15 cellular contexts compared by ENCODE assay signal in the genomic region with DNA sequence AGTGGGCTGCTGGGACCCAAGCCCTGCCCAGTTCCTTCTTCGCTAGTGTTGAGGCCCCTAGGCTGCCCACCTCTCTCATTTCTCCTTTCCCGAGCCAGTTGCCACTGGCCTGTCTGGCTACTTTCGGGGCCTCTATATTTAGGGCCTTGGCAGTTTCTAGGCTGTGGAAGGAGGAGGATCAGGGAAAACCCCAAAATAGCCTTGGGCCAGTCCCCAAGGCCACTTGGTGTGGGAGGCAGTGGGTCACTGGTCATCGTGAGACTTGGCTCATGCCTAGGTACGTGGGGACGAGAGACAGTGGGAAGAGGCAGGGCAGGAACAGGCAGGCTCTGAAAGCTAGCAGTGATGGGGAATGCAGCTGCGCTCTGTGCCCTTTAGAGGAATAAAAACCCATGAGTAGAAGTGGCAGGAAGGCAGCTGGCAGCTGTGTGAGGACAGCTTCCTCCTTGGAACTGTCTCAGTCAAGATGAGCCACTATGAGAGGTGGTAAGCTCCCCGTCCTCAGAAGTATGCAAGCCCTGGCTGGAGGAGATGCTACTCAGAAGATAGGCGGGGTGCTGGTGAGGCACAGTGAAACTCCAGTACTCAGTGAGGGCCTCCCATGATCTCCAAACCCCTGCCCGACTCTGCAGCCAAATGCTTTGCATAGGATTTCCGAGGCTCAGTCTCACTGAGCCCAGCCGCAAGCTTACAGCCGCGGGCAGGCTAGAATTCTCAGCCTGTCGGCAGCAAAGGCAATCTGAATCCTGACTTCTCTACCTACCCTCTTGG. TPM values are rescaled to one million over a fixed set of nuclear protein-coding genes. Genes with fewer than 3 reads are reported as not detected.
A peak's percentile ranks its signal among the peaks of the same experiment; 100 is the strongest.
DNase-seq lines count a peak whose midpoint lies in the region; ATAC-seq, FAIRE-seq and TF ChIP-seq lines count a peak whose summit lies in the region.
"Not testable (repeated sequence)": the region's sequence is repeated elsewhere in the genome, so short reads cannot be mapped to it uniquely, and the experiment has no call there.
"Had no signal": no experiment of that assay in that cellular context is flagged by ENCODE, and none has a peak within 500 bp of the region (broad histone marks: within the 10 kb centered on the region; RNA-seq: fewer than 3 reads in every experiment).

No MANE protein-coding gene starts in this region.

- H2AFZ ChIP-seq in Karpas-422 (ENCODE audit: low read length); GM12878 (ENCODE audit: control insufficient read depth, low read depth, low read length): not testable (repeated sequence)

- TF ChIP-seq POLR2A in GM12878 (IDR thresholded peaks at IDR 0.05; ENCODE audit: low read depth, low read length); ovary (IDR thresholded peaks at IDR 0.05): not testable (repeated sequence)

- not testable (repeated sequence) for TF ChIP-seq CTCF in GM12878 (IDR thresholded peaks at IDR 0.05 in 2 of 3, conservative IDR thresholded peaks at IDR 0.05 in 1 of 3; ENCODE audit: control insufficient read depth in 2 of 3, extremely low read depth in 1 of 3, insufficient read depth in 1 of 3, low read depth in 3 of 3, low read length in 3 of 3); ovary (IDR thresholded peaks at IDR 0.05)

- not testable (repeated sequence) for H3K27me3 ChIP-seq in Karpas-422 (ENCODE audit: low read length); GM12878 (replicated peaks in 1 of 2; ENCODE audit: control insufficient read depth in 2 of 2, insufficient read depth in 2 of 2, low read length in 1 of 2); ovary

- H3K4me1 ChIP-seq in Karpas-422 (ENCODE audit: low read length); GM12878 (ENCODE audit: control insufficient read depth, insufficient read depth, low read length); ovary (ENCODE audit: insufficient read depth): not testable (repeated sequence)

- BruUV-seq in GM12878 (replicated peaks; lab: Mats Ljungman, UMichigan): not testable (repeated sequence)

- CTCF ChIA-PET in GM12878 (lab: Yijun Ruan, JAX): not testable (repeated sequence)

- ATAC-seq in GM18873 (IDR thresholded peaks at IDR 0.05; ENCODE audit: low FRiP score, unreplicated experiment) (peak; percentile 72), GM21381 (IDR thresholded peaks at IDR 0.05; ENCODE audit: unreplicated experiment) (peak; percentile 50), HG02759 (IDR thresholded peaks at IDR 0.05; ENCODE audit: unreplicated experiment) (peak; percentile 71), HG03108 (IDR thresholded peaks at IDR 0.05; ENCODE audit: unreplicated experiment) (peak; percentile 50), GM12878 (peak; percentile 68)

- TF ChIP-seq EP300 in GM12878 (IDR thresholded peaks at IDR 0.05; ENCODE audit: borderline replicate concordance in 1 of 2, control insufficient read depth in 1 of 2, low read depth in 2 of 2, low read length in 2 of 2); ovary (IDR thresholded peaks at IDR 0.05): not testable (repeated sequence)

- in situ Hi-C loops in GM12878 (cut with MboI): not testable (repeated sequence)

- FAIRE-seq in GM12878 (lab: Jason Lieb, UNC): peak; percentile 93

- not testable (repeated sequence) for H4K20me1 ChIP-seq in Karpas-422 (ENCODE audit: insufficient read depth, low read depth, low read length); GM12878 (ENCODE audit: control insufficient read depth, insufficient read depth)

- not testable (repeated sequence) for DNase-seq in Karpas-422; GM12878 (ENCODE audit: low read depth, low spot score)
- DNase-seq in ovary: peak in 4 of 5 donors; percentile 13 to 49 (median 20)

- not testable (repeated sequence) for H3K9me3 ChIP-seq in Karpas-422 (ENCODE audit: low read length); GM12878 (replicated peaks; ENCODE audit: control insufficient read depth, insufficient read depth, low read length); ovary

- not testable (repeated sequence) for H3K79me2 ChIP-seq in Karpas-422 (ENCODE audit: low read length); GM12878 (ENCODE audit: control insufficient read depth, insufficient read depth, low read length)

- not testable (repeated sequence) for TF ChIP-seq RAD21 in GM12878 (IDR thresholded peaks at IDR 0.05; ENCODE audit: insufficient read depth, low read depth, low read length)

- 8% methylated on average over 5 of the region's 15 CpGs for WGBS in GM12878 (ENCODE audit: insufficient coverage, insufficient replicate concordance, low lambda C conversion rate, missing lambda C conversion rate)
- WGBS in ovary, 3 donors: 52% methylated on average over 4 of the region's 15 CpGs; no CpG with 5 or more reads in 2 of the 3 donors

- not testable (repeated sequence) for H3K9ac ChIP-seq in Karpas-422 (ENCODE audit: low read length); GM12878 (ENCODE audit: control insufficient read depth, insufficient read depth, low read length)

- H3K4me2 ChIP-seq in Karpas-422 (ENCODE audit: low read depth, low read length, poor library complexity, severe bottlenecking): not testable (repeated sequence)
- peak overlapping the region; percentile 25; the same call in 1 of the 2 replicates for H3K4me2 ChIP-seq in GM12878 (ENCODE audit: control insufficient read depth, insufficient read depth)

- SMC1A ChIA-PET in GM12878 (lab: Charles Lee; ENCODE audit: uncharacterized antibody, unreplicated experiment): not testable (repeated sequence)

- H3K36me3 ChIP-seq in Karpas-422 (ENCODE audit: insufficient read depth, low read length); GM12878 (ENCODE audit: control insufficient read depth in 2 of 2, insufficient read depth in 2 of 2, low read length in 1 of 2); ovary: not testable (repeated sequence)

- RAD21 ChIA-PET in GM12878 (lab: Charles Lee; ENCODE audit: unreplicated experiment): not testable (repeated sequence)

- H3K4me3 ChIP-seq in Karpas-422 (ENCODE audit: low read length); GM12878; ovary: not testable (repeated sequence)

- POLR2A ChIA-PET in GM12878 (lab: Charles Lee): not testable (repeated sequence)

- intact Hi-C loops in GM12878 (cut with micrococcal nuclease; ENCODE audit: unreplicated experiment); ovary (cut with DNase I): not testable (repeated sequence)

- not testable (repeated sequence) for H3K9me2 ChIP-seq in Karpas-422 (replicated peaks; ENCODE audit: insufficient read depth, low read length)

- H3K27ac ChIP-seq in Karpas-422 (ENCODE audit: low read length) (peak overlapping the region; percentile 56; the same call in 1 of the 2 replicates), GM12878 (ENCODE audit: control insufficient read depth, insufficient read depth) (peak overlapping the region; percentile 63), ovary (peak overlapping the region in 1 of 2 donors; percentile 49)

RNA-seq across cellular contexts. Expression of gene RASA4, which starts 2.8 kb away (rescaled TPM):
- total RNA-seq in Karpas-422 (2014; rRNA removed; shearing (Covaris generic); ENCODE audit: low replicate concordance): 4.5 and 16.5 TPM in 2 replicates
- total RNA-seq in GM12878 (2013; cell fraction: nucleolus; rRNA removed): 196 and 208 TPM in 2 replicates
- total RNA-seq in GM12878 (2014; rRNA removed) (17.5 and 24.6 TPM in 2 replicates), GM12878 (2014; rRNA removed; fragmentation: Illumina TruSeq; extraction: Trizol) (9.0 and 9.7 TPM in 2 replicates), GM12878 (2021) (35.2 and 35.8 TPM in 2 replicates), ovary (10 to 100 TPM; 24.7 to 99.3 (median 51.2) TPM)
- 10.5 TPM for polyA plus RNA-seq in GM12878 (2011; ENCODE audit: low read depth)
- polyA plus RNA-seq in GM12878 (2011; rRNA removed) (6.0 and 11.3 TPM in 2 replicates), GM12878 (2014; fragmentation: Illumina TruSeq; extraction: Trizol) (2.8 and 8.9 TPM in 2 replicates), GM12878 (2014; fragmentation: Nextera tagmentation; extraction: Ambion mirVana) (1 to 10 TPM; 1.7 to 2.4 TPM), GM12878 (2014; rRNA removed) (30.9 and 40.0 TPM in 2 replicates), GM12878 (2016; fragmentation: Nextera tagmentation; extraction: Ambion mirVana) (10 to 100 TPM; 16.7 to 20.4 TPM), ovary (10 to 100 TPM; 10.1 to 58.1 TPM)
- 15.7 and 20.6 TPM in 2 replicates for polyA plus RNA-seq in GM12878 (2011; cell fraction: cytosol; rRNA removed)
- polyA plus RNA-seq in GM12878 (2011; cell fraction: nucleus; rRNA removed): 117 and 146 TPM in 2 replicates
- polyA plus RNA-seq in GM12878 (2012): 27.9 and 38.8 TPM in 2 replicates
- 57.3 and 60.3 TPM in 2 replicates for polyA minus RNA-seq in GM12878 (2011; rRNA and poly(A)+ RNA removed)
- polyA minus RNA-seq in GM12878 (2011; cell fraction: cytosol; rRNA and poly(A)+ RNA removed): 12.2 and 26.5 TPM in 2 replicates
- polyA minus RNA-seq in GM12878 (2011; cell fraction: nucleus; rRNA and poly(A)+ RNA removed): 57.7 and 92.9 TPM in 2 replicates

RNA-seq across cellular contexts. Expression of gene UPK3BL1, which starts 28.8 kb away (rescaled TPM):
- total RNA-seq in Karpas-422 (2014; rRNA removed; shearing (Covaris generic); ENCODE audit: low replicate concordance): 41.7 and 51.4 TPM in 2 replicates
- 50.8 and 61.6 TPM in 2 replicates for total RNA-seq in GM12878 (2013; cell fraction: nucleolus; rRNA removed)
- 29.0 and 33.0 TPM in 2 replicates for total RNA-seq in GM12878 (2014; rRNA removed)
- total RNA-seq in GM12878 (2014; rRNA removed; fragmentation: Illumina TruSeq; extraction: Trizol): 21.1 and 22.8 TPM in 2 replicates
- total RNA-seq in GM12878 (2021): 21.8 and 25.8 TPM in 2 replicates
- polyA plus RNA-seq in GM12878 (2011; ENCODE audit: low read depth): 16.3 TPM
- polyA plus RNA-seq in GM12878 (2011; rRNA removed): 16.5 and 34.2 TPM in 2 replicates
- 23.9 and 32.0 TPM in 2 replicates for polyA plus RNA-seq in GM12878 (2011; cell fraction: cytosol; rRNA removed)
- 107 and 155 TPM in 2 replicates for polyA plus RNA-seq in GM12878 (2011; cell fraction: nucleus; rRNA removed)
- polyA plus RNA-seq in GM12878 (2012): 28.4 and 33.3 TPM in 2 replicates
- 7.4 and 16.6 TPM in 2 replicates for polyA plus RNA-seq in GM12878 (2014; fragmentation: Illumina TruSeq; extraction: Trizol)
- polyA plus RNA-seq in GM12878 (2014; fragmentation: Nextera tagmentation; extraction: Ambion mirVana): 10 to 100 TPM in 1 of 2 experiments, 1 to 10 TPM in 1; 5.9 to 12.5 TPM
- polyA plus RNA-seq in GM12878 (2014; rRNA removed): 68.6 and 77.0 TPM in 2 replicates
- polyA plus RNA-seq in GM12878 (2016; fragmentation: Nextera tagmentation; extraction: Ambion mirVana): 10 to 100 TPM; 24.2 to 28.3 TPM
- 6.5 and 21.2 TPM in 2 replicates for polyA minus RNA-seq in GM12878 (2011; rRNA and poly(A)+ RNA removed)
- 8.6 and 10.8 TPM in 2 replicates for polyA minus RNA-seq in GM12878 (2011; cell fraction: cytosol; rRNA and poly(A)+ RNA removed)
- polyA minus RNA-seq in GM12878 (2011; cell fraction: nucleus; rRNA and poly(A)+ RNA removed): 8.7 and 26.7 TPM in 2 replicates
- 10 to 100 TPM in 6 of 7 donors, 1 to 10 TPM in 1; 7.3 to 52.7 (median 18.1) TPM for total RNA-seq in ovary
- 10 to 100 TPM in 1 of 2 donors, 1 to 10 TPM in 1; 8.3 to 44.1 TPM for polyA plus RNA-seq in ovary

RNA-seq across cellular contexts. Expression of gene SPDYE2B, which starts 36.4 kb away (rescaled TPM):
- total RNA-seq in Karpas-422 (2014; rRNA removed; shearing (Covaris generic); ENCODE audit: low replicate concordance): not detected in 2 replicates
- not detected in 2 replicates for total RNA-seq in GM12878 (2013; cell fraction: nucleolus; rRNA removed)
- total RNA-seq in GM12878 (2014; rRNA removed) (not detected in 2 replicates), GM12878 (2014; rRNA removed; fragmentation: Illumina TruSeq; extraction: Trizol) (not detected in 2 replicates), GM12878 (2021) (not detected in 2 replicates), ovary (not detected)
- not detected for polyA plus RNA-seq in GM12878 (2011; ENCODE audit: low read depth)
- polyA plus RNA-seq in GM12878 (2011; rRNA removed) (not detected in 2 replicates), GM12878 (2014; fragmentation: Illumina TruSeq; extraction: Trizol) (not detected in 2 replicates), GM12878 (2014; fragmentation: Nextera tagmentation; extraction: Ambion mirVana) (under 1 TPM in 1 of 2 experiments, not detected in 1; 0.19 TPM), GM12878 (2014; rRNA removed) (not detected in 2 replicates), GM12878 (2016; fragmentation: Nextera tagmentation; extraction: Ambion mirVana) (under 1 TPM; 0.32 to 0.59 TPM), ovary (not detected)
- polyA plus RNA-seq in GM12878 (2011; cell fraction: cytosol; rRNA removed): not detected in 2 replicates
- not detected in 2 replicates for polyA plus RNA-seq in GM12878 (2011; cell fraction: nucleus; rRNA removed)
- 0.28 and 0.32 TPM in 2 replicates for polyA plus RNA-seq in GM12878 (2012)
- not detected in 2 replicates for polyA minus RNA-seq in GM12878 (2011; rRNA and poly(A)+ RNA removed)
- polyA minus RNA-seq in GM12878 (2011; cell fraction: cytosol; rRNA and poly(A)+ RNA removed): not detected in 2 replicates
- polyA minus RNA-seq in GM12878 (2011; cell fraction: nucleus; rRNA and poly(A)+ RNA removed): not detected in 2 replicates
- total RNA-seq: endodermal cell, GM23338, HT-29, lower lobe of right lung, M059J, renal cortical epithelial cell, SJCRH30, thoracic aorta had no signal

RNA-seq across cellular contexts. Expression of gene POLR2J3, which starts 41.4 kb away (rescaled TPM):
- total RNA-seq in Karpas-422 (2014; rRNA removed; shearing (Covaris generic); ENCODE audit: low replicate concordance): 45.5 and 57.8 TPM in 2 replicates
- 549 and 576 TPM in 2 replicates for total RNA-seq in GM12878 (2013; cell fraction: nucleolus; rRNA removed)
- 23.1 and 24.1 TPM in 2 replicates for total RNA-seq in GM12878 (2014; rRNA removed)
- 70.7 and 85.4 TPM in 2 replicates for total RNA-seq in GM12878 (2014; rRNA removed; fragmentation: Illumina TruSeq; extraction: Trizol)
- 24.0 and 29.1 TPM in 2 replicates for total RNA-seq in GM12878 (2021)
- polyA plus RNA-seq in GM12878 (2011; ENCODE audit: low read depth): 27.4 TPM
- polyA plus RNA-seq in GM12878 (2011; rRNA removed): 140 and 162 TPM in 2 replicates
- polyA plus RNA-seq in GM12878 (2011; cell fraction: cytosol; rRNA removed): 43.4 and 61.4 TPM in 2 replicates
- 167 and 189 TPM in 2 replicates for polyA plus RNA-seq in GM12878 (2011; cell fraction: nucleus; rRNA removed)
- polyA plus RNA-seq in GM12878 (2012): 30.1 and 74.4 TPM in 2 replicates
- polyA plus RNA-seq in GM12878 (2014; fragmentation: Illumina TruSeq; extraction: Trizol): 117 and 120 TPM in 2 replicates
- 10 to 100 TPM; 27.3 to 30.4 TPM for polyA plus RNA-seq in GM12878 (2014; fragmentation: Nextera tagmentation; extraction: Ambion mirVana)
- 35.3 and 35.4 TPM in 2 replicates for polyA plus RNA-seq in GM12878 (2014; rRNA removed)
- polyA plus RNA-seq in GM12878 (2016; fragmentation: Nextera tagmentation; extraction: Ambion mirVana): 100 to 1,000 TPM; 130 to 143 TPM
- 64.6 and 89.4 TPM in 2 replicates for polyA minus RNA-seq in GM12878 (2011; rRNA and poly(A)+ RNA removed)
- polyA minus RNA-seq in GM12878 (2011; cell fraction: cytosol; rRNA and poly(A)+ RNA removed): 3.3 and 28.9 TPM in 2 replicates
- polyA minus RNA-seq in GM12878 (2011; cell fraction: nucleus; rRNA and poly(A)+ RNA removed): 78.2 and 172 TPM in 2 replicates
- 10 to 100 TPM in 6 of 7 donors, 1 to 10 TPM in 1; 4.5 to 29.5 (median 18.0) TPM for total RNA-seq in ovary
- polyA plus RNA-seq in ovary: 100 to 1,000 TPM in 1 of 2 donors, 10 to 100 TPM in 1; 95.6 to 209 TPM

RNA-seq across cellular contexts. Expression of gene POLR2J2, which starts 57.7 kb away (rescaled TPM):
- total RNA-seq in Karpas-422 (2014; rRNA removed; shearing (Covaris generic); ENCODE audit: low replicate concordance): 13.2 and 14.7 TPM in 2 replicates
- total RNA-seq in GM12878 (2013; cell fraction: nucleolus; rRNA removed): 95.5 and 101 TPM in 2 replicates
- total RNA-seq in GM12878 (2014; rRNA removed) (3.4 and 4.4 TPM in 2 replicates), GM12878 (2014; rRNA removed; fragmentation: Illumina TruSeq; extraction: Trizol) (4.9 and 5.6 TPM in 2 replicates), GM12878 (2021) (6.7 and 11.4 TPM in 2 replicates), ovary (1 to 10 TPM in 6 of 7 donors, under 1 TPM in 1; 0.46 to 8.7 (median 5.7) TPM)
- 1.6 TPM for polyA plus RNA-seq in GM12878 (2011; ENCODE audit: low read depth)
- polyA plus RNA-seq in GM12878 (2011; rRNA removed) (7.1 and 7.7 TPM in 2 replicates), GM12878 (2014; fragmentation: Illumina TruSeq; extraction: Trizol) (3.2 and 4.5 TPM in 2 replicates), GM12878 (2014; fragmentation: Nextera tagmentation; extraction: Ambion mirVana) (1 to 10 TPM in 1 of 2 experiments, under 1 TPM in 1; 0.80 to 1.3 TPM), GM12878 (2014; rRNA removed) (8.0 and 10.5 TPM in 2 replicates), GM12878 (2016; fragmentation: Nextera tagmentation; extraction: Ambion mirVana) (10 to 100 TPM; 14.0 to 16.3 TPM), ovary (1 to 10 TPM; 2.0 to 3.1 TPM)
- 4.2 and 7.6 TPM in 2 replicates for polyA plus RNA-seq in GM12878 (2011; cell fraction: cytosol; rRNA removed)
- 19.9 and 22.7 TPM in 2 replicates for polyA plus RNA-seq in GM12878 (2011; cell fraction: nucleus; rRNA removed)
- 2.1 and 2.6 TPM in 2 replicates for polyA plus RNA-seq in GM12878 (2012)
- polyA minus RNA-seq in GM12878 (2011; rRNA and poly(A)+ RNA removed): 10.2 and 18.2 TPM in 2 replicates
- polyA minus RNA-seq in GM12878 (2011; cell fraction: cytosol; rRNA and poly(A)+ RNA removed): 0.52 and 2.0 TPM in 2 replicates
- polyA minus RNA-seq in GM12878 (2011; cell fraction: nucleus; rRNA and poly(A)+ RNA removed): 10.2 and 21.3 TPM in 2 replicates
